ENCODE assay signal across 16 cellular contexts in genomic region chr6:123808556-123808955, GRCh38. TPM values are rescaled to one million over a fixed set of nuclear protein-coding genes. Genes with fewer than 3 reads are reported as not detected.
DNase-seq lines count a peak whose midpoint lies in the region; ATAC-seq, FAIRE-seq and TF ChIP-seq lines count a peak whose summit lies in the region.
"Had no signal": no experiment of that assay in that cellular context is flagged by ENCODE, and none has a peak within 500 bp of the region (broad histone marks: within the 10 kb centered on the region; RNA-seq: fewer than 3 reads in every experiment).

No MANE protein-coding gene starts in this region.

- no peak overlapping the region for H3K4me3 ChIP-seq in epithelial cell of esophagus (ENCODE audit: low read length)
- no peak overlapping the region for H3K4me3 ChIP-seq in thyroid gland (replicated peaks in 1 of 3)
- no peak overlapping the region for H3K4me3 ChIP-seq in upper lobe of left lung
- H3K4me3 ChIP-seq: A549, colonic mucosa had no signal

- ATAC-seq in upper lobe of left lung (ENCODE audit: low FRiP score in 2 of 2) (no peak), GM21381 (IDR thresholded peaks at IDR 0.05; ENCODE audit: unreplicated experiment) (no peak)
- ATAC-seq: A549 had no signal

- DNase-seq in NCI-H1694 (lab: John Stamatoyannopoulos, UW) (peak; percentile 2), NCI-H1694 treated with DMSO at 0.1 percent for 48 hours (lab: John Stamatoyannopoulos, UW) (no peak), NCI-H446 (lab: John Stamatoyannopoulos, UW) (peak; percentile 53 to 78), epithelial cell of esophagus (ENCODE audit: low read depth) (peak; percentile 46), thyroid gland (peak; percentile 73 to 75), upper lobe of left lung (no peak), GM19239 (ENCODE audit: insufficient read length, low spot score) (no peak)
- DNase-seq: colonic mucosa, DND-41, H7, naive B cell had no signal

- TF ChIP-seq EP300 in upper lobe of left lung (IDR thresholded peaks at IDR 0.05) = no peak

- intact Hi-C loops in thyroid gland (cut with DNase I) = no loop called here

- H3K27me3 ChIP-seq in thyroid gland (no peaks in the 10 kb centered on the region), upper lobe of left lung (peaks cover 0 to 7% (median 3%) of the 10 kb centered on the region in 4 donors)

- TF ChIP-seq CTCF in epithelial cell of esophagus (IDR thresholded peaks at IDR 0.05; ENCODE audit: insufficient read depth, low read depth, low read length, missing control alignments) = no peak
- TF ChIP-seq CTCF in thyroid gland (IDR thresholded peaks at IDR 0.05) = no peak
- no peak for TF ChIP-seq CTCF in upper lobe of left lung (IDR thresholded peaks at IDR 0.05)

- no peak for FAIRE-seq in GM19239 (lab: Jason Lieb, UNC)
- FAIRE-seq: A549, GM12892 had no signal

- H3K4me1 ChIP-seq in thyroid gland = no peaks in the 10 kb centered on the region
- H3K4me1 ChIP-seq in upper lobe of left lung = peaks cover 0 to 5% (median 3%) of the 10 kb centered on the region in 4 donors
- H3K4me1 ChIP-seq: A549, colonic mucosa had no signal

- H3K27ac ChIP-seq in thyroid gland = no peak overlapping the region
- no peak overlapping the region for H3K27ac ChIP-seq in upper lobe of left lung
- H3K27ac ChIP-seq: A549, colonic mucosa had no signal

- TF ChIP-seq POLR2A in thyroid gland (IDR thresholded peaks at IDR 0.05) = no peak
- TF ChIP-seq POLR2A in upper lobe of left lung (IDR thresholded peaks at IDR 0.05) = no peak

- H3K36me3 ChIP-seq in thyroid gland (no peaks in the 10 kb centered on the region), upper lobe of left lung (no peaks in the 10 kb centered on the region)
- H3K36me3 ChIP-seq: colonic mucosa had no signal

- 52 to 61% methylated on average over 3 of the region's 3 CpGs for WGBS in thyroid gland, 2 donors
- 63 to 69% methylated on average over 3 of the region's 3 CpGs for WGBS in upper lobe of left lung, 2 donors

- no peaks in the 10 kb centered on the region for H3K9me3 ChIP-seq in thyroid gland
- H3K9me3 ChIP-seq in upper lobe of left lung = no peaks in the 10 kb centered on the region
- H3K9me3 ChIP-seq: A549, colonic mucosa had no signal

RNA-seq across cellular contexts. Expression of gene NKAIN2, which starts 4.9 kb away (rescaled TPM):
- total RNA-seq in thyroid gland (1 to 10 TPM in 1 of 4 donors, under 1 TPM in 2, not detected in 1; 0.11 to 1.0 (median 0.94) TPM), upper lobe of left lung (under 1 TPM in 2 of 6 donors, not detected in 4; 0.13 to 0.20 TPM)
- total RNA-seq: activated CD8-positive, alpha-beta memory T cell treated with anti-CD3 and anti-CD28 coated beads for 36 hours; fibroblast of lung had no signal

Comparison
In these comparisons a context has a peak if more than half of its experiments do, and no peak if none do; other contexts are left out.
1. DNase-seq: peak in NCI-H1694 (single experiment), NCI-H446 (2 of 2), epithelial cell of esophagus (single experiment) and thyroid gland (2 of 2); none in NCI-H1694 treated with DMSO at 0.1 percent for 48 hours (single experiment), upper lobe of left lung (0 of 2) and GM19239 (single experiment).